2 cellular contexts compared by ENCODE assay signal in genomic region chr4:30825008-30825765, GRCh38.
TF ChIP-seq lines count a peak whose summit lies in the region.

No MANE protein-coding gene starts in this region.

TF ChIP-seq in HCT116, 20 proteins besides CTCF, POLR2A, EP300 and RAD21:
- TF ChIP-seq SP1 (IDR thresholded peaks at IDR 0.05; ENCODE audit: low read depth) (peak; percentile 70), SIN3A (IDR thresholded peaks at IDR 0.05; ENCODE audit: low read depth) (peak; percentile 63), TCF7L2 (IDR thresholded peaks at IDR 0.05; ENCODE audit: borderline replicate concordance, extremely low read depth, insufficient read depth, insufficient read length) (no peak), JUND (IDR thresholded peaks at IDR 0.05) (peak; percentile 71), EZH2phosphoT487 (IDR thresholded peaks at IDR 0.05; ENCODE audit: borderline replicate concordance) (no peak), FOSL1 (IDR thresholded peaks at IDR 0.05; ENCODE audit: low read depth) (peak; percentile 77), CBX3 (IDR thresholded peaks at IDR 0.05; ENCODE audit: low read depth) (peak; percentile 57; the same call in 1 of the 2 replicates), ATF3 (IDR thresholded peaks at IDR 0.05) (no peak)

TF ChIP-seq in SK-N-SH, 30 proteins besides CTCF, POLR2A, EP300 and RAD21:
- no peak for TF ChIP-seq NFIC (IDR thresholded peaks at IDR 0.05; ENCODE audit: borderline replicate concordance)
- 0 out of 2 replicates have a peak, but pooled peaks have one; percentile 6 for TF ChIP-seq TCF12 (IDR thresholded peaks at IDR 0.05)
